ENCODE assay signal across 8 cellular contexts in genomic region chr12:123712780-123713319, GRCh38. TPM values are rescaled to one million over a fixed set of nuclear protein-coding genes. Genes with fewer than 3 reads are reported as not detected.
DNase-seq lines count a peak whose midpoint lies in the region; ATAC-seq and TF ChIP-seq lines count a peak whose summit lies in the region.

No MANE protein-coding gene starts in this region.

- H3K9me3 Mint-ChIP-seq in activated T-helper 2 cell treated with anti-CD3 and anti-CD28 coated beads, Interferon-gamma antibody, Interleukin-2, Interleukin-4, amounts not matched to agents 10 μg/mL and 5 μg/mL and 100 μg/mL, durations not matched to agents 14 hours and 24 hours and 36 hours, result no peaks in the 10 kb centered on the region

- peak overlapping the region; percentile 89 for H3K4me3 Mint-ChIP-seq in activated T-helper 2 cell treated with anti-CD3 and anti-CD28 coated beads, Interferon-gamma antibody, Interleukin-2, Interleukin-4, amounts not matched to agents 10 μg/mL and 5 μg/mL and 100 μg/mL, durations not matched to agents 14 hours and 24 hours and 36 hours (ENCODE audit: low read depth)

- TF ChIP-seq CTCF in heart right ventricle (IDR thresholded peaks at IDR 0.05) (no peak), suprapubic skin (IDR thresholded peaks at IDR 0.05) (no peak)

- peak overlapping the region; percentile 88 for H3K27ac Mint-ChIP-seq in activated T-helper 2 cell treated with anti-CD3 and anti-CD28 coated beads, Interferon-gamma antibody, Interleukin-2, Interleukin-4, amounts not matched to agents 10 μg/mL and 5 μg/mL and 100 μg/mL, durations not matched to agents 14 hours and 24 hours and 36 hours

- peaks cover 35% of the 10 kb centered on the region for H3K36me3 Mint-ChIP-seq in activated T-helper 2 cell treated with anti-CD3 and anti-CD28 coated beads, Interferon-gamma antibody, Interleukin-2, Interleukin-4, amounts not matched to agents 10 μg/mL and 5 μg/mL and 100 μg/mL, durations not matched to agents 14 hours and 24 hours and 36 hours (ENCODE audit: low read depth)

- H3K4me3 ChIP-seq in heart right ventricle (peak overlapping the region; percentile 70 to 100 (median 94)), iPS-20b (ENCODE audit: low read length) (peak overlapping the region; percentile 87), suprapubic skin (peak overlapping the region; percentile 99)

- H3K27ac ChIP-seq in heart right ventricle, result peak overlapping the region in 9 of 10 donors; percentile 40 to 89 (median 76)
- H3K27ac ChIP-seq in iPS-20b (ENCODE audit: low read length), result no peak overlapping the region
- peak overlapping the region; percentile 81 for H3K27ac ChIP-seq in suprapubic skin

- DNase-seq in heart right ventricle, result no peak
- DNase-seq in cardiac septum (ENCODE audit: low spot score), result no peak
- DNase-seq in activated T-helper 2 cell treated with anti-CD3 and anti-CD28 coated beads, Interferon-gamma antibody, Interleukin-2, Interleukin-4, amounts not matched to agents 10 μg/mL and 5 μg/mL and 100 μg/mL, durations not matched to agents 14 hours and 24 hours and 36 hours (ENCODE audit: low spot score), result no peak
- no peak for DNase-seq in suprapubic skin (ENCODE audit: low spot score in 2 of 2)
- DNase-seq in GOT3 (lab: John Stamatoyannopoulos, UW), result no peak

- no peaks in the 10 kb centered on the region for H3K27me3 Mint-ChIP-seq in activated T-helper 2 cell treated with anti-CD3 and anti-CD28 coated beads, Interferon-gamma antibody, Interleukin-2, Interleukin-4, amounts not matched to agents 10 μg/mL and 5 μg/mL and 100 μg/mL, durations not matched to agents 14 hours and 24 hours and 36 hours (ENCODE audit: low read depth)

- ATAC-seq in heart right ventricle (peak in 2 of 8 donors; percentile 9 to 35), GM18907 (IDR thresholded peaks at IDR 0.05; ENCODE audit: unreplicated experiment) (no peak), esophagus mucosa (no peak)

- intact Hi-C loops in heart right ventricle (cut with DNase I) (loop anchor here in 2 of 10 donors (10.0 kb wide), 2 partner anchors 262 to 272 kb away; partner anchors contain the start of genes CCDC92 (in 1 of the 2) and ZNF664 (in 1 of the 2)), cardiac septum (cut with DNase I) (loop anchor here (5.0 to 10.0 kb wide), 2 partner anchors 78 to 259 kb away; partner anchors contain the start of genes CCDC92, EIF2B1, GTF2H3 and ZNF664)
- intact Hi-C loops in activated T-helper 2 cell treated with anti-CD3 and anti-CD28 coated beads, Interferon-gamma antibody, Interleukin-2, Interleukin-4, amounts not matched to agents 10 μg/mL and 5 μg/mL and 100 μg/mL, durations not matched to agents 14 hours and 24 hours and 36 hours (cut with micrococcal nuclease), result loop anchor here (1.0 to 10.0 kb wide), 6 partner anchors 52 to 478 kb away; partner anchors contain the start of genes CCDC92, DNAH10, EIF2B1 and GTF2H3

- TF ChIP-seq EP300 in suprapubic skin (IDR thresholded peaks at IDR 0.05), result no peak

- H3K27me3 ChIP-seq in heart right ventricle, result no peaks in the 10 kb centered on the region
- H3K27me3 ChIP-seq in iPS-20b (ENCODE audit: insufficient read depth, low read length), result no peaks in the 10 kb centered on the region
- no peaks in the 10 kb centered on the region for H3K27me3 ChIP-seq in suprapubic skin

- no peak for TF ChIP-seq POLR2A in suprapubic skin (IDR thresholded peaks at IDR 0.05)

- 1% methylated on average over 26 of the region's 26 CpGs for WGBS in heart right ventricle, 2 donors
- 0% methylated on average over 16 of the region's 26 CpGs for WGBS in suprapubic skin

- H3K9me3 ChIP-seq in heart right ventricle, result no peaks in the 10 kb centered on the region
- no peaks in the 10 kb centered on the region for H3K9me3 ChIP-seq in iPS-20b (ENCODE audit: insufficient read depth, low read depth, low read length)
- H3K9me3 ChIP-seq in suprapubic skin, result no peaks in the 10 kb centered on the region

- H3K4me1 ChIP-seq in heart right ventricle (peaks cover 4 to 34% (median 23%) of the 10 kb centered on the region in 9 donors), iPS-20b (ENCODE audit: insufficient read depth, low read length) (0 out of 2 replicates have a peak, but pooled peaks cover 8% of the 10 kb centered on the region), suprapubic skin (peaks cover 22% of the 10 kb centered on the region)

- peaks cover 34% of the 10 kb centered on the region for H3K4me1 Mint-ChIP-seq in activated T-helper 2 cell treated with anti-CD3 and anti-CD28 coated beads, Interferon-gamma antibody, Interleukin-2, Interleukin-4, amounts not matched to agents 10 μg/mL and 5 μg/mL and 100 μg/mL, durations not matched to agents 14 hours and 24 hours and 36 hours (ENCODE audit: low read depth)

- H3K9ac ChIP-seq in iPS-20b (ENCODE audit: low read depth, low read length), result peak overlapping the region; percentile 84

- peaks cover 0 to 9% (median 0%) of the 10 kb centered on the region in 9 donors for H3K36me3 ChIP-seq in heart right ventricle
- H3K36me3 ChIP-seq in iPS-20b (ENCODE audit: insufficient read depth, low read depth, low read length), result peaks cover 4% of the 10 kb centered on the region; the same call in 1 of the 2 replicates
- H3K36me3 ChIP-seq in suprapubic skin, result peaks cover 3% of the 10 kb centered on the region

RNA-seq across cellular contexts. Expression of gene ATP6V0A2, which starts 0.7 kb away (rescaled TPM):
- 10 to 100 TPM in 9 of 10 donors, 1 to 10 TPM in 1; 8.6 to 16.9 (median 11.6) TPM for total RNA-seq in heart right ventricle
- polyA plus RNA-seq in heart right ventricle, result 1 to 10 TPM; 4.7 to 6.2 TPM
- 14.9 TPM for total RNA-seq in cardiac septum
- 115 and 122 TPM in 2 replicates for total RNA-seq in activated T-helper 2 cell treated with anti-CD3 and anti-CD28 coated beads, Interferon-gamma antibody, Interleukin-2, Interleukin-4, amounts not matched to agents 10 μg/mL and 5 μg/mL and 100 μg/mL, durations not matched to agents 14 hours and 24 hours and 36 hours
- total RNA-seq in suprapubic skin, result 10 to 100 TPM; 30.0 to 64.4 (median 37.9) TPM
- 12.8 TPM for total RNA-seq in esophagus mucosa

RNA-seq across cellular contexts. Expression of gene TCTN2, which starts 41.9 kb away (rescaled TPM):
- total RNA-seq in heart right ventricle (1 to 10 TPM; 2.3 to 6.3 (median 4.4) TPM), cardiac septum (3.1 TPM), suprapubic skin (10 to 100 TPM; 10.2 to 31.9 (median 16.0) TPM), esophagus mucosa (4.9 TPM)
- 1 to 10 TPM; 1.9 to 2.8 TPM for polyA plus RNA-seq in heart right ventricle
- 3.0 and 3.3 TPM in 2 replicates for total RNA-seq in activated T-helper 2 cell treated with anti-CD3 and anti-CD28 coated beads, Interferon-gamma antibody, Interleukin-2, Interleukin-4, amounts not matched to agents 10 μg/mL and 5 μg/mL and 100 μg/mL, durations not matched to agents 14 hours and 24 hours and 36 hours

RNA-seq across cellular contexts. Expression of gene DNAH10, which starts 49.3 kb away (rescaled TPM):
- total RNA-seq in heart right ventricle, result under 1 TPM in 7 of 10 donors, not detected in 3; 0.05 to 0.60 (median 0.24) TPM
- under 1 TPM; 0.07 to 0.09 TPM for polyA plus RNA-seq in heart right ventricle
- 0.73 TPM for total RNA-seq in cardiac septum
- total RNA-seq in activated T-helper 2 cell treated with anti-CD3 and anti-CD28 coated beads, Interferon-gamma antibody, Interleukin-2, Interleukin-4, amounts not matched to agents 10 μg/mL and 5 μg/mL and 100 μg/mL, durations not matched to agents 14 hours and 24 hours and 36 hours, result 0.25 and 0.41 TPM in 2 replicates
- total RNA-seq in suprapubic skin, result 1 to 10 TPM in 1 of 4 donors, under 1 TPM in 2, not detected in 1; 0.13 to 1.2 (median 0.19) TPM
- 0.12 TPM for total RNA-seq in esophagus mucosa
